ENCODE assay signal across 26 cellular contexts in the genomic region with DNA sequence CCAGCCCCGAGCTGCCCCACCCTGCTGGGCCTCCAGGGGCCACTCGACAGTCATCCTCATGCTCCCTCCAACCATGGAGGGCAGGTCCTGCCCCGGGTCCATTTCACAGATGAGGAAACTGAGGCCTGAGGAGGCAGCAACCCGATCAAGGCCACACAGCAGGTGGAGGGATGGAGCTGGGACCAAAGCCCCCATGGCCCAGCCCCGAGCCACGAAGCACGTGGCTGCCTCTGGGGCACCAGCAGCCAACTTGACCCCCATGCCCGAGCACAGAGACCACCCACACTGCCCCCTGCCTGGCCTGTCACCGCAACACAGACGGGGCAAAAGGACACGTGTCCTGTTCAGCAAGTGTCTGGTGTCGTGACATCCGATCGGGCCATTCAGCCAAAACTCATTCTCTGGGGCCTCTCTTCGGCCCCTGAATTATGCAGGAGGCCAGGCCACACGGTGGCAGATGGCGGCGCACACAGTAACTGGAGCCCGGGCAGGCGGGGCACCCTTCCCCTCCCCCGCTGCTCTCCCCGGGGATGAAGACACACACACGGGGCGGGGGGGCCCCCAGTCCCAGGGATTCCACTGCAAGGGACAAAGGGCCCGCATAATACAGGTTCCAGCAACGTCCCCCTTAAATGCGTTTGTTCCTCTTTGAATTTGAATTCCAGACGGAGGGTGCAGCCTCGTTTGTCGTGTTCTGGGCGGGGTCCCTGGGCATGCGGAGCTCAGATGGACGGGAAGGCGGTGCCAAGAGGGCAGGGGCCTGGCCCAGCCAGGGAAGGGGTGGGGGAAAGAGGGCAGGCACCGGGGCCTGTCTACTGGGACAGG. TPM values are rescaled to one million over a fixed set of nuclear protein-coding genes. Genes with fewer than 3 reads are reported as not detected.
A peak's percentile ranks its signal among the peaks of the same experiment; 100 is the strongest.
DNase-seq lines count a peak whose midpoint lies in the region; ATAC-seq lines count a peak whose summit lies in the region.
"Had no signal": no experiment of that assay in that cellular context is flagged by ENCODE, and none has a peak within 500 bp of the region (broad histone marks: within the 10 kb centered on the region; RNA-seq: fewer than 3 reads in every experiment).

No MANE protein-coding gene starts in this region.

- intact Hi-C loops in Right ventricle myocardium superior (cut with DNase I): no loop called here
- intact Hi-C loops in cardiac septum (cut with DNase I): no loop called here

- no peak for ATAC-seq in Right ventricle myocardium superior (ENCODE audit: poor library complexity)
- ATAC-seq in GM21367 (IDR thresholded peaks at IDR 0.05; ENCODE audit: unreplicated experiment): no peak
- ATAC-seq: activated CD8-positive, alpha-beta memory T cell treated with anti-CD3 and anti-CD28 coated beads, Interleukin-2, amount 10 ng/mL, durations not matched to agents 7 days and 5 days; activated T-helper 17 cell treated with anti-CD3 and anti-CD28 coated beads, Interleukin-2, amount 50 U/mL, for 72 hours; HCT116 had no signal

- DNase-seq in Right ventricle myocardium superior (peak; percentile 14), cardiac septum (ENCODE audit: low spot score) (no peak), NCI-H524 treated with DMSO at 0.1 percent for 48 hours (lab: John Stamatoyannopoulos, UW) (peak; percentile 65), iPS-NIHi11 (ENCODE audit: low spot score) (peak; percentile 69), OCI-M2 (lab: John Stamatoyannopoulos, UW; ENCODE audit: unreplicated experiment) (no peak), NCI-H1092 (lab: John Stamatoyannopoulos, UW) (no peak), COR-L47 (lab: John Stamatoyannopoulos, UW) (no peak)
- DNase-seq: ACHN; activated CD4-positive, alpha-beta T cell treated with anti-CD3 and anti-CD28 coated beads for 48 hours; activated CD8-positive, alpha-beta memory T cell treated with anti-CD3 and anti-CD28 coated beads, Interleukin-2, amount 10 ng/mL, durations not matched to agents 7 days and 5 days; DND-41; foreskin melanocyte; hippocampal formation; MM.1S; NCI-H446; SHP77; substantia nigra; T-helper 1 cell; uterus had no signal

RNA-seq across cellular contexts. Expression of a gene that starts 29.4 kb away (rescaled TPM):
- total RNA-seq in Right ventricle myocardium superior (16.4 TPM), cardiac septum (19.8 TPM)

RNA-seq across cellular contexts. Expression of a gene that starts 53.0 kb away (rescaled TPM):
- total RNA-seq in Right ventricle myocardium superior (30.8 TPM), cardiac septum (57.8 TPM)

RNA-seq across cellular contexts. Expression of a gene that starts 56.8 kb away (rescaled TPM):
- total RNA-seq in Right ventricle myocardium superior (not detected), cardiac septum (not detected)
- total RNA-seq: activated CD8-positive, alpha-beta memory T cell treated with anti-CD3 and anti-CD28 coated beads, Interleukin-2, amount 10 ng/mL, durations not matched to agents 7 days and 5 days; astrocyte; cerebellum; lung; osteoblast; uterus had no signal

Comparison
In these comparisons a context has a peak if more than half of its experiments do, and no peak if none do; other contexts are left out.
1. DNase-seq: peak in Right ventricle myocardium superior (single experiment), NCI-H524 treated with DMSO at 0.1 percent for 48 hours (single experiment) and iPS-NIHi11 (single experiment); none in cardiac septum (single experiment), OCI-M2 (single experiment), NCI-H1092 (single experiment) and COR-L47 (single experiment).